9 cellular contexts compared by ENCODE assay signal in genomic region chr1:2289607-2290006, GRCh38.
DNase-seq lines count a peak whose midpoint lies in the region; ATAC-seq and TF ChIP-seq lines count a peak whose summit lies in the region.
"Had no signal": no experiment of that assay in that cellular context is flagged by ENCODE, and none has a peak within 500 bp of the region (broad histone marks: within the 10 kb centered on the region; RNA-seq: fewer than 3 reads in every experiment).

No MANE protein-coding gene starts in this region.

- no peak for DNase-seq in activated CD4-positive, alpha-beta T cell treated with anti-CD3 and anti-CD28 coated beads for 36 hours
- no peak for DNase-seq in activated CD4-positive, alpha-beta T cell treated with anti-CD3 and anti-CD28 coated beads, Interleukin-2, amount 50 U/mL, for 4 hours
- DNase-seq in activated naive CD4-positive, alpha-beta T cell treated with anti-CD3 and anti-CD28 coated beads, Interleukin-2, amount 50 U/mL, for 72 hours (ENCODE audit: low spot score in 2 of 2): no peak
- DNase-seq in glutamatergic neuron: no peak
- DNase-seq in stomach: no peak
- DNase-seq in smooth muscle cell (lab: John Stamatoyannopoulos, UW; ENCODE audit: unreplicated experiment): no peak
- DNase-seq in SHP77 (lab: John Stamatoyannopoulos, UW): no peak
- DNase-seq: testis had no signal

- CTCF ChIA-PET in activated CD4-positive, alpha-beta T cell treated with anti-CD3 and anti-CD28 coated beads for 36 hours (lab: Charles Lee): interaction anchor here (1.8 kb wide), 1 partner anchor 34 kb away, joined by 9 read pairs; no protein-coding TSS in a partner anchor

- H3K27me3 Mint-ChIP-seq in activated CD4-positive, alpha-beta T cell treated with anti-CD3 and anti-CD28 coated beads for 36 hours: no peaks in the 10 kb centered on the region
- H3K27me3 Mint-ChIP-seq in glutamatergic neuron (ENCODE audit: unreplicated experiment): peaks cover 27% of the 10 kb centered on the region

- H3K4me1 ChIP-seq in stomach (peaks cover 69 to 95% (median 82%) of the 10 kb centered on the region in 4 donors), smooth muscle cell (ENCODE audit: low read depth) (peaks cover 7% of the 10 kb centered on the region)

- peak overlapping the region; percentile 25 to 91 (median 85) for H3K27ac ChIP-seq in stomach
- H3K27ac ChIP-seq in smooth muscle cell (ENCODE audit: low read depth): no peak overlapping the region

- H3K36me3 ChIP-seq in stomach (no peaks in the 10 kb centered on the region), smooth muscle cell (ENCODE audit: low read depth) (no peaks in the 10 kb centered on the region)

- H3K4me1 Mint-ChIP-seq in activated CD4-positive, alpha-beta T cell treated with anti-CD3 and anti-CD28 coated beads for 36 hours: peaks cover 76% of the 10 kb centered on the region
- H3K4me1 Mint-ChIP-seq in glutamatergic neuron (ENCODE audit: low read depth, unreplicated experiment): peaks cover 28% of the 10 kb centered on the region

- TF ChIP-seq CTCF in glutamatergic neuron (IDR thresholded peaks at IDR 0.05; ENCODE audit: partially characterized antibody, unreplicated experiment): no peak
- TF ChIP-seq CTCF in stomach (IDR thresholded peaks at IDR 0.05): no peak
- no peak for TF ChIP-seq CTCF in smooth muscle cell (IDR thresholded peaks at IDR 0.05; ENCODE audit: borderline replicate concordance, insufficient read depth, poor library complexity, severe bottlenecking)

- no peaks in the 10 kb centered on the region for H3K27me3 ChIP-seq in stomach
- H3K27me3 ChIP-seq in smooth muscle cell (ENCODE audit: low read depth): no peaks in the 10 kb centered on the region
- H3K27me3 ChIP-seq: testis had no signal

- no peak for TF ChIP-seq EP300 in stomach (IDR thresholded peaks at IDR 0.05)

- no peak overlapping the region for H3K9ac ChIP-seq in smooth muscle cell (ENCODE audit: low read depth)

- TF ChIP-seq POLR2A in stomach (IDR thresholded peaks at IDR 0.05): no peak

- H3K9me3 Mint-ChIP-seq in activated CD4-positive, alpha-beta T cell treated with anti-CD3 and anti-CD28 coated beads for 36 hours (ENCODE audit: low read depth): no peaks in the 10 kb centered on the region
- no peaks in the 10 kb centered on the region for H3K9me3 Mint-ChIP-seq in activated naive CD4-positive, alpha-beta T cell treated with anti-CD3 and anti-CD28 coated beads, Interleukin-2, amount 50 U/mL, for 72 hours
- H3K9me3 Mint-ChIP-seq in glutamatergic neuron (ENCODE audit: unreplicated experiment): peaks cover 25% of the 10 kb centered on the region

- H3F3A ChIP-seq in smooth muscle cell (ENCODE audit: low read depth): no peaks in the 10 kb centered on the region

- H2AFZ ChIP-seq in smooth muscle cell (ENCODE audit: low read depth): no peak overlapping the region

- no peak overlapping the region for H3K4me2 ChIP-seq in smooth muscle cell

- H3K9me3 ChIP-seq in stomach (no peaks in the 10 kb centered on the region), smooth muscle cell (replicated peaks; ENCODE audit: low read depth) (no peaks in the 10 kb centered on the region)
- H3K9me3 ChIP-seq: testis had no signal

- H3K4me3 ChIP-seq in stomach (no peak overlapping the region), smooth muscle cell (no peak overlapping the region)
- H3K4me3 ChIP-seq: testis had no signal

- peaks cover 99% of the 10 kb centered on the region for H4K20me1 ChIP-seq in smooth muscle cell (ENCODE audit: low read depth)

- H3K36me3 Mint-ChIP-seq in activated CD4-positive, alpha-beta T cell treated with anti-CD3 and anti-CD28 coated beads for 36 hours (ENCODE audit: low read depth): peaks cover 9% of the 10 kb centered on the region
- peaks cover 0 to 14% of the 10 kb centered on the region in 2 donors for H3K36me3 Mint-ChIP-seq in activated naive CD4-positive, alpha-beta T cell treated with anti-CD3 and anti-CD28 coated beads, Interleukin-2, amount 50 U/mL, for 72 hours
- H3K36me3 Mint-ChIP-seq in glutamatergic neuron (ENCODE audit: unreplicated experiment): no peaks in the 10 kb centered on the region

- peak overlapping the region; percentile 95 for H3K27ac Mint-ChIP-seq in activated CD4-positive, alpha-beta T cell treated with anti-CD3 and anti-CD28 coated beads for 36 hours
- H3K27ac Mint-ChIP-seq in activated naive CD4-positive, alpha-beta T cell treated with anti-CD3 and anti-CD28 coated beads, Interleukin-2, amount 50 U/mL, for 72 hours: peak overlapping the region; percentile 89 to 91
- peak overlapping the region; percentile 59 for H3K27ac Mint-ChIP-seq in glutamatergic neuron (ENCODE audit: unreplicated experiment)

- peak overlapping the region; percentile 75 for H3K4me3 Mint-ChIP-seq in activated CD4-positive, alpha-beta T cell treated with anti-CD3 and anti-CD28 coated beads for 36 hours
- H3K4me3 Mint-ChIP-seq in glutamatergic neuron (ENCODE audit: unreplicated experiment): peak overlapping the region; percentile 71

- H3K79me2 ChIP-seq in smooth muscle cell (ENCODE audit: low read depth): peaks cover 100% of the 10 kb centered on the region

- ATAC-seq in activated CD4-positive, alpha-beta T cell treated with anti-CD3 and anti-CD28 coated beads for 36 hours: no peak
- no peak for ATAC-seq in activated naive CD4-positive, alpha-beta T cell treated with anti-CD3 and anti-CD28 coated beads, Interleukin-2, amount 50 U/mL, for 72 hours
- ATAC-seq in HG02870 (IDR thresholded peaks at IDR 0.05; ENCODE audit: unreplicated experiment): no peak

- POLR2A ChIA-PET in activated CD4-positive, alpha-beta T cell treated with anti-CD3 and anti-CD28 coated beads for 36 hours (lab: Charles Lee): no interaction called here

- WGBS in stomach, 5 donors: 51 to 73% (median 68%) methylated on average over 6 to 9 of the region's 9 CpGs
- 89% methylated on average over 6 of the region's 9 CpGs for WGBS in smooth muscle cell (ENCODE audit: low lambda C conversion rate)

- intact Hi-C loops in activated CD4-positive, alpha-beta T cell treated with anti-CD3 and anti-CD28 coated beads for 36 hours (cut with DNase I, micrococcal nuclease): loop anchor here (1.0 to 5.0 kb wide), 7 partner anchors 11 to 293 kb away; partner anchors contain the start of gene FAAP20 (in 1 of the 2)
- intact Hi-C loops in stomach (cut with DNase I; ENCODE audit: low total_unique reads): no loop called here
